Comparison of ENCODE assay signal across 1 cellular context in genomic region chr19:44755219-44755618, GRCh38.
TF ChIP-seq lines count a peak whose summit lies in the region.

No MANE protein-coding gene starts in this region.

TF ChIP-seq in WTC11, 78 proteins besides CTCF, POLR2A, EP300 and RAD21 (continued from another document):
- TF ChIP-seq PREB (CRISPR knock-in tag; IDR thresholded peaks at IDR 0.05; ENCODE audit: borderline replicate concordance): no peak
- TF ChIP-seq TEAD4 (CRISPR knock-in tag; IDR thresholded peaks at IDR 0.05): no peak
- no peak for TF ChIP-seq AR (CRISPR knock-in tag; IDR thresholded peaks at IDR 0.05)
- no peak for TF ChIP-seq FOXJ3 (CRISPR knock-in tag; IDR thresholded peaks at IDR 0.05; ENCODE audit: borderline replicate concordance)
- TF ChIP-seq ZBTB21 (CRISPR knock-in tag; IDR thresholded peaks at IDR 0.05; ENCODE audit: borderline replicate concordance): no peak
- no peak for TF ChIP-seq E2F5 (CRISPR knock-in tag; IDR thresholded peaks at IDR 0.05)
- no peak for TF ChIP-seq NFATC4 (CRISPR knock-in tag; IDR thresholded peaks at IDR 0.05)
- no peak for TF ChIP-seq ZNF219 (CRISPR knock-in tag; IDR thresholded peaks at IDR 0.05; ENCODE audit: borderline replicate concordance)
